In the genomic region with DNA sequence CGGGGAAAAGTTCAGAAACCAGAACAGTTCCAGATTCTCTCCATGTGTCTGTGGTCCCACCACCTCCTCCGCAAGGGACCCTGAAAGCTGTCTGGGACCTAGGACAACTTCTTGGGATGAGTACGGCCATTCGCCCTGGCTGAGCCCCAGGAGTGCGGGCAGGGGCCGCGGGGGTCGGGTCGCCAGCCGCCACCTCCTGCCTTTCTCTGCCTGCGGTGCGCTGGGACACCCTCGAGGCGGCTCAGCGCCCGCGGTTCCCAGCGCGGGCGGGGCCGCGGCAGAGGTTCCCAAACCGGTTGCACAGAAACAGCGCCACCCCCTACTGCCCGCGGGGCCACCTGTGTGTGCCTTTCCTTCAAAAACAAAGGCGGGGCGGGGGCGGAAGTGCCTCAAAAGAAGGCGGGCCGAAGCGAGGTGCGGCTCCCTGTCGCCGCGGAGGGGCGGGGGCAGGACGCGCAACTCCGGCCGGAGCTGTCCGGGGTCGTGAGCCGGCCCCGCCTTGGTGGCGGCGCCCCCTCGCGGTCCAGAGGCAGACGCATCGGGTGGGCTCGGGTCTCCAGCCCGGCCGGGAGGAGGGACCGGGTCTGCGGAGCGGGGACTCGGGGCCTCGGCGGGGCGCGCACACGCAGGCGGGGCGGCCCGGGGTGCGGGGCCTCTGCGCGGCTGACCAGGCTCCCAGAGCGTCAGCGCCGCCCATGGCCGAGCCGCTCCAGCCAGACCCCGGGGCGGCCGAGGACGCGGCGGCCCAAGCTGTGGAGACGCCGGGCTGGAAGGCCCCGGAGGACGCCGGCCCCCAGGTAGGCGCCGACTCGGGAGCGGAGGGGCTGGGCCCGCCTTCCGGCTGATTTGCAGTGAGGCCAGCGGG, we compare ENCODE assay signal across 8 cellular contexts. TPM values are rescaled to one million over a fixed set of nuclear protein-coding genes. Genes with fewer than 3 reads are reported as not detected.
DNase-seq lines count a peak whose midpoint lies in the region; ATAC-seq and TF ChIP-seq lines count a peak whose summit lies in the region.

A gene with protein sequence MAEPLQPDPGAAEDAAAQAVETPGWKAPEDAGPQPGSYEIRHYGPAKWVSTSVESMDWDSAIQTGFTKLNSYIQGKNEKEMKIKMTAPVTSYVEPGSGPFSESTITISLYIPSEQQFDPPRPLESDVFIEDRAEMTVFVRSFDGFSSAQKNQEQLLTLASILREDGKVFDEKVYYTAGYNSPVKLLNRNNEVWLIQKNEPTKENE (plus strand): TSS at position 423 of the 865 bp plus-strand sequence. CDS start 273 bp downstream, at position 696.

- no peaks in the 10 kb centered on the region for H3K27me3 ChIP-seq in ascending aorta

- H3K4me1 Mint-ChIP-seq in T-helper 2 cell treated with Interferon-gamma antibody and Interleukin-4, amounts not matched to agents 5 μg/mL and 100 μg/mL, for 36 hours (ENCODE audit: low read depth), result peaks cover 18% of the 10 kb centered on the region

- no peaks in the 10 kb centered on the region for H3K9me3 Mint-ChIP-seq in T-helper 2 cell treated with Interferon-gamma antibody and Interleukin-4, amounts not matched to agents 5 μg/mL and 100 μg/mL, for 36 hours

- peaks cover 21% of the 10 kb centered on the region for H3K36me3 Mint-ChIP-seq in T-helper 2 cell treated with Interferon-gamma antibody and Interleukin-4, amounts not matched to agents 5 μg/mL and 100 μg/mL, for 36 hours (ENCODE audit: low read depth)

- peaks cover 22% of the 10 kb centered on the region for H3K27me3 Mint-ChIP-seq in T-helper 2 cell treated with Interferon-gamma antibody and Interleukin-4, amounts not matched to agents 5 μg/mL and 100 μg/mL, for 36 hours (ENCODE audit: low read depth)

- H3K36me3 ChIP-seq in ascending aorta, result peaks cover 25 to 31% of the 10 kb centered on the region in 2 donors

- ATAC-seq in GM18499 (IDR thresholded peaks at IDR 0.05; ENCODE audit: insufficient read depth, unreplicated experiment) (peak; percentile 72), HG02970 (IDR thresholded peaks at IDR 0.05; ENCODE audit: low FRiP score, unreplicated experiment) (peak; percentile 91)

- intact Hi-C loops in ascending aorta (cut with DNase I), result loop anchor here (5.0 to 10.0 kb wide), 3 partner anchors 297 to 539 kb away; a partner anchor contains a TSS

- TF ChIP-seq CTCF in ascending aorta (IDR thresholded peaks at IDR 0.05), result peak; percentile 40 to 49 (median 47)

- H3K27ac Mint-ChIP-seq in T-helper 2 cell treated with Interferon-gamma antibody and Interleukin-4, amounts not matched to agents 5 μg/mL and 100 μg/mL, for 36 hours, result peak within 1 kb of the TSS; percentile 73

- peaks cover 0 to 5% of the 10 kb centered on the region in 2 donors for H3K4me1 ChIP-seq in ascending aorta

- peak within 1 kb of the TSS; percentile 68 to 93 for H3K4me3 ChIP-seq in ascending aorta

- H3K4me3 Mint-ChIP-seq in T-helper 2 cell treated with Interferon-gamma antibody and Interleukin-4, amounts not matched to agents 5 μg/mL and 100 μg/mL, for 36 hours, result peak within 1 kb of the TSS; percentile 81

- no peaks in the 10 kb centered on the region for H3K9me3 ChIP-seq in ascending aorta

- H3K27ac ChIP-seq in ascending aorta, result peak within 1 kb of the TSS; percentile 91 to 95

- DNase-seq in NCI-H1930 (lab: John Stamatoyannopoulos, UW), result peak; percentile 94 to 95
- peak; percentile 87 for DNase-seq in T-helper 2 cell treated with Interferon-gamma antibody and Interleukin-4, amounts not matched to agents 5 μg/mL and 100 μg/mL, for 36 hours (ENCODE audit: low spot score)
- DNase-seq in ascending aorta (ENCODE audit: low spot score in 2 of 2), result peak; percentile 78 to 96
- DNase-seq in hepatic stellate cell (ENCODE audit: low spot score), result peak; percentile 70
- DNase-seq in renal cortical epithelial cell (ENCODE audit: low read depth), result peak; percentile 74
- DNase-seq in middle frontal gyrus (ENCODE audit: extremely low spot score, low spot score), result no peak

RNA-seq across cellular contexts. Expression of the gene that starts here (rescaled TPM):
- total RNA-seq in ascending aorta (63.2 TPM), renal cortical epithelial cell (39.0 and 80.4 TPM in 2 replicates)
